Comparison of ENCODE assay signal across 11 cellular contexts in the genomic region with DNA sequence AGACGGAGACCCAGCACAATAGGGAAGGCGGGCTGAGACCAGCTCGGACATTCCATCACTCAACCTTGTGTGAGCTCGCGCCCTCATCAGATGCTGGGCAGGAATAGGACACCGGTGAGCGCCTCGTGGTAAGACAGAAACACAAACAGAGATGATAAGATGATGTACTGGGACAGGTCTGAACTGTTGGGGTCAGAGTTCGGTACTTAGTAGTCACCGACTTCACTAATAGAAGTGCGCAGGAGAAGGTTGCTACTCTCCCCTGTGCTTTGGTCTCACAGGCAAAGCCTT.
DNase-seq lines count a peak whose midpoint lies in the region; ATAC-seq and TF ChIP-seq lines count a peak whose summit lies in the region.
"Had no signal": no experiment of that assay in that cellular context is flagged by ENCODE, and none has a peak within 500 bp of the region (broad histone marks: within the 10 kb centered on the region; RNA-seq: fewer than 3 reads in every experiment).

No MANE protein-coding gene starts in this region.

- WGBS in suprapubic skin: 18% methylated on average over 10 of the region's 11 CpGs

- TF ChIP-seq POLR2A in suprapubic skin (IDR thresholded peaks at IDR 0.05): no peak

- DNase-seq in DMS53 treated with DMSO at 0.1 percent for 48 hours (lab: John Stamatoyannopoulos, UW; ENCODE audit: unreplicated experiment): peak; percentile 21
- DNase-seq in DMS53 (lab: John Stamatoyannopoulos, UW): no peak
- DNase-seq in choroid plexus epithelial cell (ENCODE audit: low read depth): peak; percentile 7
- peak; percentile 51 for DNase-seq in iPS-NIHi7 (ENCODE audit: extremely low spot score)
- DNase-seq in suprapubic skin (ENCODE audit: low spot score in 2 of 2): no peak
- no peak for DNase-seq in UCSD-AML1 (lab: John Stamatoyannopoulos, UW; ENCODE audit: unreplicated experiment)
- no peak for DNase-seq in Kasumi-1 (lab: John Stamatoyannopoulos, UW)
- DNase-seq: KBM-7, NCI-H2107 had no signal

- TF ChIP-seq CTCF in choroid plexus epithelial cell (conservative IDR thresholded peaks at IDR 0.05; ENCODE audit: low read depth, low read length) (no peak), suprapubic skin (IDR thresholded peaks at IDR 0.05) (no peak)

- H3K4me1 ChIP-seq in suprapubic skin: peaks cover 13% of the 10 kb centered on the region

- H3K4me3 ChIP-seq in choroid plexus epithelial cell (ENCODE audit: low read depth, low read length) (peak overlapping the region; percentile 47), suprapubic skin (peak overlapping the region; percentile 50)

- H3K27ac ChIP-seq in suprapubic skin: no peak overlapping the region
- H3K27ac ChIP-seq: skin epidermis had no signal

- ATAC-seq in GM19351 (IDR thresholded peaks at IDR 0.05; ENCODE audit: unreplicated experiment): no peak

- TF ChIP-seq EP300 in suprapubic skin (IDR thresholded peaks at IDR 0.05): no peak

- peaks cover 55% of the 10 kb centered on the region for H3K27me3 ChIP-seq in suprapubic skin

- no peaks in the 10 kb centered on the region for H3K9me3 ChIP-seq in suprapubic skin

- H3K36me3 ChIP-seq in suprapubic skin: no peaks in the 10 kb centered on the region

Comparison
In these comparisons a context has a peak if more than half of its experiments do, and no peak if none do; other contexts are left out.
1. DNase-seq: peak in DMS53 treated with DMSO at 0.1 percent for 48 hours (single experiment), choroid plexus epithelial cell (single experiment) and iPS-NIHi7 (single experiment); none in DMS53 (single experiment), suprapubic skin (0 of 2), UCSD-AML1 (single experiment) and Kasumi-1 (0 of 2).